ENCODE assay signal across 8 cellular contexts in genomic region chr16:14070555-14070876, GRCh38. TPM values are rescaled to one million over a fixed set of nuclear protein-coding genes. Genes with fewer than 3 reads are reported as not detected.
DNase-seq lines count a peak whose midpoint lies in the region; ATAC-seq, FAIRE-seq and TF ChIP-seq lines count a peak whose summit lies in the region.

No MANE protein-coding gene starts in this region.

- CTCF ChIA-PET in endothelial cell of umbilical vein (lab: Charles Lee): interaction anchor here (4.8 kb wide), 1 partner anchor 147 kb away, joined by 18 read pairs; no protein-coding TSS in a partner anchor

- peak overlapping the region; percentile 68 for H3K27ac ChIP-seq in endothelial cell of umbilical vein (ENCODE audit: insufficient read depth, low read depth, low read length)
- H3K27ac ChIP-seq in trophoblast cell (ENCODE audit: low read depth, low read length): peak overlapping the region; percentile 79

- no peak for ATAC-seq in HG02759 (IDR thresholded peaks at IDR 0.05; ENCODE audit: unreplicated experiment)

- H3K4me3 ChIP-seq in NB4 (ENCODE audit: low read depth, low read length) (peak overlapping the region; percentile 62), endothelial cell of umbilical vein (replicated peaks in 1 of 3; ENCODE audit: insufficient read depth in 1 of 3, low read depth in 1 of 3, low read length in 3 of 3) (peak overlapping the region; percentile 74 to 96 (median 82)), trophoblast cell (ENCODE audit: low read depth, low read length) (peak overlapping the region; percentile 94)

- intact Hi-C loops in endothelial cell of umbilical vein (cut with micrococcal nuclease): loop anchor here (2.0 to 5.0 kb wide), 3 partner anchors 113 to 148 kb away; partner anchors contain the start of gene ERCC4

- H3K4me2 ChIP-seq in endothelial cell of umbilical vein (ENCODE audit: insufficient read depth, low read length) (peak overlapping the region; percentile 93), trophoblast cell (ENCODE audit: low read length) (peak overlapping the region; percentile 67)

- peak overlapping the region; percentile 55 for H3K4ac ChIP-seq in trophoblast cell (ENCODE audit: low read depth, low read length)

- peak overlapping the region; percentile 69 for H3K18ac ChIP-seq in trophoblast cell (ENCODE audit: low read length)

- FAIRE-seq in endothelial cell of umbilical vein (lab: Jason Lieb, UNC): no peak

- H3K23ac ChIP-seq in trophoblast cell (ENCODE audit: low read length): no peak overlapping the region

- dilution Hi-C loops in endothelial cell of umbilical vein (cut with MboI; ENCODE audit: extremely low pct_ligation_motif_present, low sequenced_read_pairs): no loop called here

- no peak overlapping the region for H2AK5ac ChIP-seq in trophoblast cell (ENCODE audit: low read length)

- peaks cover 16% of the 10 kb centered on the region for H3K79me1 ChIP-seq in trophoblast cell (ENCODE audit: low read length)

- H3K9me3 ChIP-seq in endothelial cell of umbilical vein (replicated peaks; ENCODE audit: control insufficient read depth, insufficient read depth, low read length) (no peaks in the 10 kb centered on the region), trophoblast cell (ENCODE audit: insufficient read depth, low read depth, low read length) (no peaks in the 10 kb centered on the region)

- peak overlapping the region; percentile 13 for H2BK5ac ChIP-seq in trophoblast cell (ENCODE audit: low read depth, low read length, poor library complexity)

- peak overlapping the region; percentile 91 for H3K14ac ChIP-seq in trophoblast cell (ENCODE audit: low read length)

- TF ChIP-seq POLR2A in NB4 (IDR thresholded peaks at IDR 0.05; ENCODE audit: extremely low read depth, insufficient read length): no peak
- TF ChIP-seq POLR2A in endothelial cell of umbilical vein (IDR thresholded peaks at IDR 0.05; ENCODE audit: low read depth, low read length): no peak

- H4K91ac ChIP-seq in trophoblast cell (ENCODE audit: low read depth, low read length): peak overlapping the region; percentile 47

- H3K79me2 ChIP-seq in endothelial cell of umbilical vein (ENCODE audit: control insufficient read depth, insufficient read depth, low read length) (peaks cover 15% of the 10 kb centered on the region), trophoblast cell (ENCODE audit: control insufficient read depth, insufficient read depth, low read length, poor library complexity) (peaks cover 14% of the 10 kb centered on the region)

- peak overlapping the region; percentile 93 for H4K8ac ChIP-seq in trophoblast cell (ENCODE audit: low read depth, low read length)

- BruUV-seq in endothelial cell of umbilical vein (replicated peaks; lab: Mats Ljungman, UMichigan): no TSS peak

- H4K12ac ChIP-seq in trophoblast cell (ENCODE audit: low read depth, low read length): peak overlapping the region; percentile 95

- WGBS in trophoblast cell (ENCODE audit: extremely low coverage, insufficient coverage, insufficient read length): no CpG with 5 or more reads among the region's 4 CpGs

- no peaks in the 10 kb centered on the region for H3K27me3 ChIP-seq in endothelial cell of umbilical vein (ENCODE audit: control insufficient read depth in 2 of 2, insufficient read depth in 2 of 2, low read length in 2 of 2)
- H3K27me3 ChIP-seq in trophoblast cell (ENCODE audit: insufficient read depth, low read length): no peaks in the 10 kb centered on the region

- peak overlapping the region; percentile 10 for H2BK12ac ChIP-seq in trophoblast cell (ENCODE audit: low read length)

- no peaks in the 10 kb centered on the region for H3K36me3 ChIP-seq in endothelial cell of umbilical vein (ENCODE audit: control insufficient read depth in 2 of 2, extremely low read depth in 1 of 2, insufficient read depth in 2 of 2, low read length in 2 of 2)
- peaks cover 2 to 3% of the 10 kb centered on the region in 2 experiments for H3K36me3 ChIP-seq in trophoblast cell (ENCODE audit: control insufficient read depth in 1 of 2, insufficient read depth in 2 of 2, low read length in 2 of 2)

- H2BK120ac ChIP-seq in trophoblast cell (ENCODE audit: insufficient read depth, low read length, poor library complexity): peak overlapping the region; percentile 21

- peak; percentile 59 for DNase-seq in DMS53 (lab: John Stamatoyannopoulos, UW)
- no peak for DNase-seq in DMS53 treated with DMSO at 0.1 percent for 48 hours (lab: John Stamatoyannopoulos, UW; ENCODE audit: unreplicated experiment)
- DNase-seq in NB4 (ENCODE audit: low read depth): no peak
- DNase-seq in endothelial cell of umbilical vein (ENCODE audit: low read depth, low spot score): no peak
- no peak for DNase-seq in trophoblast cell
- no peak for DNase-seq in NOMO-1 (lab: John Stamatoyannopoulos, UW; ENCODE audit: unreplicated experiment in 2 of 2)
- no peak for DNase-seq in central memory CD4-positive, alpha-beta T cell

- no peaks in the 10 kb centered on the region for H3K9me1 ChIP-seq in endothelial cell of umbilical vein (replicated peaks; ENCODE audit: control insufficient read depth, extremely low read depth, insufficient read depth, low read length)

- H2AFZ ChIP-seq in endothelial cell of umbilical vein (ENCODE audit: low read depth, low read length) (peak overlapping the region; percentile 100), trophoblast cell (ENCODE audit: insufficient read depth, low read length, poor library complexity) (peak overlapping the region; percentile 81)

- POLR2A ChIA-PET in endothelial cell of umbilical vein (lab: Charles Lee): no interaction called here

- TF ChIP-seq CTCF in NB4 (IDR thresholded peaks at IDR 0.05; ENCODE audit: low read depth, low read length): no peak
- no peak for TF ChIP-seq CTCF in endothelial cell of umbilical vein (IDR thresholded peaks at IDR 0.05; ENCODE audit: extremely low read depth in 1 of 2, insufficient read depth in 1 of 2, low read depth in 1 of 2, low read length in 2 of 2)

- H3K4me1 ChIP-seq in endothelial cell of umbilical vein (ENCODE audit: control insufficient read depth, extremely low read depth, insufficient read depth, low read length) (peaks cover 11% of the 10 kb centered on the region), trophoblast cell (ENCODE audit: control insufficient read depth in 1 of 2, insufficient read depth in 2 of 2, low read length in 2 of 2) (peaks cover 4 to 7% of the 10 kb centered on the region in 2 experiments)

- H3K9ac ChIP-seq in endothelial cell of umbilical vein (replicated peaks; ENCODE audit: extremely low read depth, insufficient read depth, low read length) (peak overlapping the region; percentile 98), trophoblast cell (ENCODE audit: low read length) (peak overlapping the region; percentile 74)

- no peaks in the 10 kb centered on the region for H4K20me1 ChIP-seq in endothelial cell of umbilical vein (replicated peaks; ENCODE audit: control insufficient read depth, extremely low read depth, insufficient read depth, low read length)

TF ChIP-seq in endothelial cell of umbilical vein, 7 proteins besides CTCF, POLR2A, EP300 and RAD21:
- TF ChIP-seq FOS (IDR thresholded peaks at IDR 0.05; ENCODE audit: borderline replicate concordance, insufficient read depth, low read length) (no peak), MAX (IDR thresholded peaks at IDR 0.05; ENCODE audit: insufficient read depth, insufficient read length) (no peak), JUN (IDR thresholded peaks at IDR 0.05; ENCODE audit: borderline replicate concordance, insufficient read depth, insufficient read length, low read depth) (no peak), POLR2AphosphoS5 (IDR thresholded peaks at IDR 0.05; ENCODE audit: insufficient read depth, low read depth, low read length) (no peak), MYC (IDR thresholded peaks at IDR 0.05; ENCODE audit: low read depth, low read length) (no peak), EZH2 (IDR thresholded peaks at IDR 0.05; ENCODE audit: borderline replicate concordance, low read depth, low read length, severe bottlenecking) (no peak), GATA2 (IDR thresholded peaks at IDR 0.05; ENCODE audit: insufficient read depth, insufficient read length, low read depth, low read length) (no peak)

RNA-seq across cellular contexts. Expression of gene MRTFB, which starts 0.6 kb away (rescaled TPM):
- 49.5 and 50.2 TPM in 2 replicates for total RNA-seq in endothelial cell of umbilical vein
- polyA plus RNA-seq in endothelial cell of umbilical vein: 19.6 and 23.5 TPM in 2 replicates
- polyA plus RNA-seq in endothelial cell of umbilical vein (2011; cell fraction: cytosol; rRNA removed): 12.9 and 13.3 TPM in 2 replicates
- polyA plus RNA-seq in endothelial cell of umbilical vein (2011; cell fraction: nucleus; rRNA removed): 58.0 and 59.5 TPM in 2 replicates
- polyA plus RNA-seq in endothelial cell of umbilical vein (2012): 13.4 and 15.8 TPM in 2 replicates
- 63.0 and 64.6 TPM in 2 replicates for polyA minus RNA-seq in endothelial cell of umbilical vein
- polyA minus RNA-seq in endothelial cell of umbilical vein (2011; cell fraction: cytosol; rRNA and poly(A)+ RNA removed): 10.5 TPM
- 98.7 and 137 TPM in 2 replicates for polyA minus RNA-seq in endothelial cell of umbilical vein (2011; cell fraction: nucleus; rRNA and poly(A)+ RNA removed)
- polyA plus RNA-seq in trophoblast cell (2013): 16.1 and 17.0 TPM in 2 replicates
